ENCODE assay signal across 8 cellular contexts in the genomic region with DNA sequence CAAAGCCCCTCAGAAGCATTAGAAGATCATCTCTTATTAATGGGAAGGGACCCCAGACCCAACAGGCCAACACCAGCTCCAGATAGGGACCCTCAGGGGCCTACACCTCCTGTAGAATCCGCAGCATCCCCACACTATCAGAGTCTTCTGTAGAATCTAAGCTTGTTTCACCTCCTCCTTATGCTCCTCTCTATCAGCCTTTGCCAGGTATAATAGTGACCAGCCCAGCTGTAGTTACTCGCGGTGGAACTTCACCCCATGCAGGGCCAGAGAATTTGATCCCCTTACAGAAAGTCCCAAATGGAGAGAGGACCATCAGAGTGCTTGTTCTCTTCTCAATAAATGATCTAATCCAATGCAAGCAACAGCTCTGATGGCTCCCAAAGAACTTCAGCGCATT.
DNase-seq lines count a peak whose midpoint lies in the region; ATAC-seq and TF ChIP-seq lines count a peak whose summit lies in the region.
"Not testable (repeated sequence)": the region's sequence is repeated elsewhere in the genome, so short reads cannot be mapped to it uniquely, and the experiment has no call there.

No MANE protein-coding gene starts in this region.

- H3K23ac ChIP-seq in trophoblast cell (ENCODE audit: low read length), result not testable (repeated sequence)

- in situ Hi-C loops in SK-MEL-5 (cut with HindIII; ENCODE audit: low pct_unique_long_range_greater_than_20kb, low sequenced_read_pairs); mammary epithelial cell (cut with MboI; ENCODE audit: low sequenced_read_pairs in 2 of 2): not testable (repeated sequence)

- not testable (repeated sequence) for H3K4ac ChIP-seq in trophoblast cell (ENCODE audit: low read depth, low read length)

- H4K20me1 ChIP-seq in mammary epithelial cell (ENCODE audit: insufficient read depth, low read length), result not testable (repeated sequence)

- not testable (repeated sequence) for H4K91ac ChIP-seq in trophoblast cell (ENCODE audit: low read depth, low read length)

- not testable (repeated sequence) for H2AK5ac ChIP-seq in trophoblast cell (ENCODE audit: low read length)

- DNase-seq in ELF-1 (ENCODE audit: low read depth, low spot score) (peak; percentile 1), SK-MEL-5 (ENCODE audit: low read depth, low spot score) (peak; percentile 1), mammary epithelial cell (peak; percentile 4), Right ventricle myocardium inferior (ENCODE audit: missing footprints) (peak; percentile 45), left lung (peak; percentile 24 to 29), trophoblast cell (peak in 1 of 2 donors; percentile 0), tibial artery (peak; percentile 16 to 44)
- peak; percentile 39 for DNase-seq in activated CD8-positive, alpha-beta memory T cell treated with anti-CD3 and anti-CD28 coated beads, Interleukin-2, amount 50 U/mL, for 48 hours

- dilution Hi-C loops in mammary epithelial cell (cut with HindIII; ENCODE audit: low sequenced_read_pairs), result not testable (repeated sequence)

- not testable (repeated sequence) for H2BK5ac ChIP-seq in trophoblast cell (ENCODE audit: low read depth, low read length, poor library complexity)

- not testable (repeated sequence) for BruUV-seq in mammary epithelial cell (replicated peaks; lab: Mats Ljungman, UMichigan)

- not testable (repeated sequence) for H3K79me2 ChIP-seq in mammary epithelial cell (ENCODE audit: insufficient read depth, low read length); trophoblast cell (ENCODE audit: control insufficient read depth, insufficient read depth, low read length, poor library complexity)

- not testable (repeated sequence) for TF ChIP-seq CTCF in mammary epithelial cell (conservative IDR thresholded peaks at IDR 0.05 in 1 of 2, IDR thresholded peaks at IDR 0.05 in 1 of 2; ENCODE audit: extremely low read depth in 1 of 2, insufficient read depth in 1 of 2, low read depth in 1 of 2, low read length in 2 of 2); left lung (IDR thresholded peaks at IDR 0.05); tibial artery (IDR thresholded peaks at IDR 0.05)

- H2BK12ac ChIP-seq in trophoblast cell (ENCODE audit: low read length), result not testable (repeated sequence)

- H2AFZ ChIP-seq in mammary epithelial cell (ENCODE audit: low read depth, low read length); trophoblast cell (ENCODE audit: insufficient read depth, low read length, poor library complexity): not testable (repeated sequence)

- CTCF ChIA-PET in mammary epithelial cell (lab: Charles Lee; ENCODE audit: low non-redundant PET), result not testable (repeated sequence)

- not testable (repeated sequence) for H3K4me1 ChIP-seq in mammary epithelial cell (ENCODE audit: insufficient read depth, low read length); left lung; trophoblast cell (ENCODE audit: control insufficient read depth in 1 of 2, insufficient read depth in 2 of 2, low read length in 2 of 2); tibial artery

- H3K36me3 ChIP-seq in mammary epithelial cell (ENCODE audit: insufficient read depth, low read length); left lung; trophoblast cell (ENCODE audit: control insufficient read depth in 1 of 2, insufficient read depth in 2 of 2, low read length in 2 of 2); tibial artery: not testable (repeated sequence)

- H3K9ac ChIP-seq in mammary epithelial cell (ENCODE audit: insufficient read depth, low read length), result not testable (repeated sequence)
- peak overlapping the region; percentile 17 for H3K9ac ChIP-seq in trophoblast cell (ENCODE audit: low read length)

- H3K27me3 ChIP-seq in mammary epithelial cell (ENCODE audit: insufficient read depth, low read length); left lung; trophoblast cell (ENCODE audit: insufficient read depth, low read length); tibial artery: not testable (repeated sequence)

- not testable (repeated sequence) for H4K12ac ChIP-seq in trophoblast cell (ENCODE audit: low read depth, low read length)

- not testable (repeated sequence) for H3K4me3 ChIP-seq in mammary epithelial cell (replicated peaks in 1 of 3; ENCODE audit: insufficient read depth in 1 of 3, low read depth in 2 of 3, low read length in 3 of 3); left lung; trophoblast cell (ENCODE audit: low read depth, low read length); tibial artery

- not testable (repeated sequence) for ATAC-seq in Right ventricle myocardium inferior, left lung

- H3K27ac ChIP-seq in mammary epithelial cell (ENCODE audit: insufficient read depth, low read depth, low read length); left lung; trophoblast cell (ENCODE audit: low read depth, low read length); tibial artery: not testable (repeated sequence)

- intact Hi-C loops in mammary epithelial cell (cut with micrococcal nuclease); Right ventricle myocardium inferior (cut with DNase I); left lung (cut with DNase I); tibial artery (cut with DNase I; ENCODE audit: low total_unique reads): not testable (repeated sequence)

- H3K79me1 ChIP-seq in trophoblast cell (ENCODE audit: low read length), result not testable (repeated sequence)

- 71% methylated on average over 4 of the region's 4 CpGs for WGBS in mammary epithelial cell (ENCODE audit: low coverage, missing lambda C conversion rate)
- no CpG with 5 or more reads among the region's 4 CpGs for WGBS in trophoblast cell (ENCODE audit: extremely low coverage, insufficient coverage, insufficient read length)

- H3K18ac ChIP-seq in trophoblast cell (ENCODE audit: low read length), result not testable (repeated sequence)

- H4K8ac ChIP-seq in trophoblast cell (ENCODE audit: low read depth, low read length), result not testable (repeated sequence)

- H2BK120ac ChIP-seq in trophoblast cell (ENCODE audit: insufficient read depth, low read length, poor library complexity), result not testable (repeated sequence)

- not testable (repeated sequence) for H3K4me2 ChIP-seq in mammary epithelial cell (ENCODE audit: insufficient read depth, low read depth, low read length); trophoblast cell (ENCODE audit: low read length)

- H3K14ac ChIP-seq in trophoblast cell (ENCODE audit: low read length), result not testable (repeated sequence)

- not testable (repeated sequence) for H3K9me3 ChIP-seq in mammary epithelial cell (replicated peaks; ENCODE audit: insufficient read depth, low read length); left lung; trophoblast cell (ENCODE audit: insufficient read depth, low read depth, low read length); tibial artery
